In genomic region chr19:36488118-36488815, GRCh38 we compare ENCODE assay signal across 1 cellular context.
TF ChIP-seq lines count a peak whose summit lies in the region.

No MANE protein-coding gene starts in this region.

TF ChIP-seq in endothelial cell of umbilical vein, 7 proteins besides CTCF, POLR2A, EP300 and RAD21 (continued from another document):
- TF ChIP-seq MYC (IDR thresholded peaks at IDR 0.05; ENCODE audit: low read depth, low read length) (no peak), MAX (IDR thresholded peaks at IDR 0.05; ENCODE audit: insufficient read depth, insufficient read length) (no peak)
